19 cellular contexts compared by ENCODE assay signal in the genomic region with DNA sequence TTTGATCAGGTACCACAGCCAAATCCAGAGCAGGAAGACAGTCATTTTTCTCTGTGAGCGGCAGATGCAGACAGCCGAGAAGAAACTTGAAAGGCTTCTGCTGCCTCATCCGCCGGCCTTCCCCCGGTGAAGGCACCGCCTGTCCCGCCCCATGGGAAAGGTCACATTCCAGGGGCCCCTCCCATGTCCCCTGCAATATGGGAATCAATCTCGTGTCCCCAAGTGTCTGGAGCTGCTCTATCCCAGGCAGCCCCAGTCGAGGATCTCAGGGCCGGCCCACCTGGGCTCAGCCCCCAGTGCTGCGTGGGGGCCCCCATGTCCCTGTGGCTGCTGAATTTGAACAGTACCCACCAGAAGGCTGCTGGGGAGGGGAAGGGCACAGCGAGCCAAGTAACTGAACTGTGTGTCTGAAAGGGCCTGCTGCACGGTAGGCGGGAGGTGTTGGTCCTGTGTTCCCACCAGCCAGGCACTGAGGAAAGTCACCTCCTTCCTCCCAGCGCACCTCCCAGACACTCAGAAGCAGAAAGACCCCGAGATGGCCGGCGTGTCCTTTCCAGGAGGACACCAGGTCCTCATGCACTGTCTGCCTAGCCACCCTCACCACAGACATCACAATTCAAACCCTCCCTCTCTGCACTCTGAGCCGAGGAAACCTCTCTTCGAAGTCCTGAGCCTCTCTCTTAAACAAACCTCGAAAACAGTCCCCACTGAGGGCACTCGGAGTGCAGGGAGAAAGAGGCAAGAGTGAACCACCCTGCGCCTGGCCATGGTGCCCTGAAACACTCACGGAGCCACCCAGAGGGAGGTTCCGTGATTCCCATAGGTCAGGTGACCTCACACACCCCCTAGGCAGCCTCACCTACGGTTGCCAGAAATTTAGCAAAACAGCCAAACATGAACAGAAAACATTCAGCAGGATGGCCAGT.
DNase-seq lines count a peak whose midpoint lies in the region; ATAC-seq and TF ChIP-seq lines count a peak whose summit lies in the region.
"Had no signal": no experiment of that assay in that cellular context is flagged by ENCODE, and none has a peak within 500 bp of the region (broad histone marks: within the 10 kb centered on the region; RNA-seq: fewer than 3 reads in every experiment).

No MANE protein-coding gene starts in this region.

- in situ Hi-C loops in HAP-1 (cut with MboI; ENCODE audit: low sequenced_read_pairs): no loop called here

- POLR2A ChIA-PET in activated CD4-positive, alpha-beta T cell treated with anti-CD3 and anti-CD28 coated beads for 36 hours (lab: Charles Lee): no interaction called here

- H3K9ac ChIP-seq in DND-41 (ENCODE audit: low read depth, low read length) (no peak overlapping the region), Loucy (ENCODE audit: low read depth, low read length, poor library complexity, severe bottlenecking) (no peak overlapping the region), neural progenitor cell (no peak overlapping the region)

- no peak for DNase-seq in DND-41
- peak; percentile 47 for DNase-seq in islet precursor cell
- DNase-seq in neural progenitor cell (ENCODE audit: low spot score): no peak
- DNase-seq in HAP-1 (ENCODE audit: low spot score in 2 of 2): no peak
- DNase-seq in activated CD4-positive, alpha-beta T cell treated with anti-CD3 and anti-CD28 coated beads for 36 hours: no peak
- DNase-seq: CD4-positive, CD25-positive, alpha-beta regulatory T cell; Kasumi-1; MG63; NCI-H1694 treated with DMSO at 0.1 percent for 48 hours; NCI-H2081 treated with DMSO at 0.1 percent for 48 hours; NCI-H2171 treated with DMSO at 0.1 percent for 48 hours; NCI-H446; NCI-H526; SJCRH30 had no signal

- H3K9me3 ChIP-seq in DND-41 (ENCODE audit: insufficient read depth, low read length, severe bottlenecking): no peaks in the 10 kb centered on the region
- H3K9me3 ChIP-seq in Loucy (ENCODE audit: insufficient read depth, low read depth, low read length): peaks cover 2% of the 10 kb centered on the region; the same call in 1 of the 2 replicates
- no peaks in the 10 kb centered on the region for H3K9me3 ChIP-seq in neural progenitor cell (ENCODE audit: low read depth)
- H3K9me3 ChIP-seq in HAP-1: no peaks in the 10 kb centered on the region
- H3K9me3 ChIP-seq: MG63, Peyer's patch, SJCRH30 had no signal

- H2AFZ ChIP-seq in DND-41 (ENCODE audit: low read depth, low read length) (no peak overlapping the region), Loucy (ENCODE audit: low read length) (no peak overlapping the region), neural progenitor cell (replicated peaks) (peak overlapping the region; percentile 57)

- H3K4me1 ChIP-seq in DND-41 (ENCODE audit: insufficient read depth, low read length): peaks cover 9% of the 10 kb centered on the region
- H3K4me1 ChIP-seq in Loucy (ENCODE audit: insufficient read depth, low read length, poor library complexity, severe bottlenecking): peaks cover 7% of the 10 kb centered on the region
- peaks cover 6% of the 10 kb centered on the region for H3K4me1 ChIP-seq in neural progenitor cell
- peaks cover 5% of the 10 kb centered on the region; the same call in 1 of the 2 replicates for H3K4me1 ChIP-seq in HAP-1
- H3K4me1 ChIP-seq: Peyer's patch, SJCRH30 had no signal

- ATAC-seq in DND-41 (ENCODE audit: insufficient read depth, low read depth): peak; percentile 34; the same call in 1 of the 3 replicates
- ATAC-seq in GM21576 (IDR thresholded peaks at IDR 0.05; ENCODE audit: unreplicated experiment): no peak
- no peak for ATAC-seq in HG03139 (IDR thresholded peaks at IDR 0.05; ENCODE audit: unreplicated experiment)
- ATAC-seq in activated CD4-positive, alpha-beta T cell treated with anti-CD3 and anti-CD28 coated beads for 36 hours: no peak
- ATAC-seq: HCT116 had no signal

- H3K27ac ChIP-seq in DND-41 (ENCODE audit: low read length): no peak overlapping the region
- H3K27ac ChIP-seq in neural progenitor cell: no peak overlapping the region
- H3K27ac ChIP-seq: Peyer's patch, SJCRH30 had no signal

- H3K79me2 ChIP-seq in DND-41 (ENCODE audit: insufficient read depth, low read length) (no peaks in the 10 kb centered on the region), Loucy (ENCODE audit: insufficient read depth, low read length) (no peaks in the 10 kb centered on the region), neural progenitor cell (ENCODE audit: low read depth) (no peaks in the 10 kb centered on the region)

- no peaks in the 10 kb centered on the region for H3K27me3 ChIP-seq in DND-41 (ENCODE audit: insufficient read depth, low read length, poor library complexity)
- H3K27me3 ChIP-seq in Loucy (ENCODE audit: insufficient read depth, low read length, poor library complexity, severe bottlenecking): no peaks in the 10 kb centered on the region
- H3K27me3 ChIP-seq in neural progenitor cell: no peaks in the 10 kb centered on the region
- no peaks in the 10 kb centered on the region for H3K27me3 ChIP-seq in HAP-1 (ENCODE audit: low read depth)
- H3K27me3 ChIP-seq: MG63, Peyer's patch, SJCRH30 had no signal

- H3K4me1 Mint-ChIP-seq in neural progenitor cell: peaks cover 39% of the 10 kb centered on the region
- H3K4me1 Mint-ChIP-seq in activated CD4-positive, alpha-beta T cell treated with anti-CD3 and anti-CD28 coated beads for 36 hours: no peaks in the 10 kb centered on the region
- H3K4me1 Mint-ChIP-seq: CD4-positive, CD25-positive, alpha-beta regulatory T cell had no signal

- H4K20me1 ChIP-seq in DND-41 (ENCODE audit: insufficient read depth, low read length): no peaks in the 10 kb centered on the region
- no peaks in the 10 kb centered on the region for H4K20me1 ChIP-seq in Loucy (ENCODE audit: insufficient read depth, low read length, poor library complexity, severe bottlenecking)
- H4K20me1 ChIP-seq in neural progenitor cell (ENCODE audit: low read depth): no peaks in the 10 kb centered on the region

- H3F3A ChIP-seq in Loucy (ENCODE audit: low read depth): no peaks in the 10 kb centered on the region
- no peaks in the 10 kb centered on the region for H3F3A ChIP-seq in neural progenitor cell (ENCODE audit: low read depth)

- no peak for TF ChIP-seq CTCF in DND-41 (IDR thresholded peaks at IDR 0.05; ENCODE audit: borderline replicate concordance, extremely low read depth, low read length, poor library complexity, severe bottlenecking)
- TF ChIP-seq CTCF in Loucy (conservative IDR thresholded peaks at IDR 0.05; ENCODE audit: low read length): no peak
- TF ChIP-seq CTCF in neural progenitor cell (IDR thresholded peaks at IDR 0.05): no peak

- H3K36me3 ChIP-seq in DND-41 (ENCODE audit: insufficient read depth, low read length) (no peaks in the 10 kb centered on the region), Loucy (ENCODE audit: insufficient read depth, low read length) (no peaks in the 10 kb centered on the region), neural progenitor cell (no peaks in the 10 kb centered on the region), HAP-1 (replicated peaks) (no peaks in the 10 kb centered on the region)
- H3K36me3 ChIP-seq: MG63, Peyer's patch, SJCRH30 had no signal

- H3K4me3 ChIP-seq in DND-41 (ENCODE audit: low read depth in 1 of 2, low read length in 2 of 2) (no peak overlapping the region), Loucy (ENCODE audit: low read length, poor library complexity, severe bottlenecking) (no peak overlapping the region), neural progenitor cell (no peak overlapping the region), HAP-1 (no peak overlapping the region)
- H3K4me3 ChIP-seq: MG63, Peyer's patch, SJCRH30 had no signal

- H3K36me3 Mint-ChIP-seq in neural progenitor cell: no peaks in the 10 kb centered on the region
- H3K36me3 Mint-ChIP-seq in activated CD4-positive, alpha-beta T cell treated with anti-CD3 and anti-CD28 coated beads for 36 hours (ENCODE audit: low read depth): no peaks in the 10 kb centered on the region
- H3K36me3 Mint-ChIP-seq: CD4-positive, CD25-positive, alpha-beta regulatory T cell had no signal

- peak overlapping the region; percentile 67 for H3K27ac Mint-ChIP-seq in neural progenitor cell
- no peak overlapping the region for H3K27ac Mint-ChIP-seq in activated CD4-positive, alpha-beta T cell treated with anti-CD3 and anti-CD28 coated beads for 36 hours
- H3K27ac Mint-ChIP-seq: CD4-positive, CD25-positive, alpha-beta regulatory T cell had no signal

- CTCF ChIA-PET in activated CD4-positive, alpha-beta T cell treated with anti-CD3 and anti-CD28 coated beads for 36 hours (lab: Charles Lee): no interaction called here

- H3K4me2 ChIP-seq in DND-41 (ENCODE audit: insufficient read depth, low read length): no peak overlapping the region
- H3K4me2 ChIP-seq in Loucy (ENCODE audit: low read depth, low read length, poor library complexity, severe bottlenecking): peak overlapping the region; percentile 14
- H3K4me2 ChIP-seq in neural progenitor cell: no peak overlapping the region

- H3K9me2 ChIP-seq in Loucy (replicated peaks; ENCODE audit: low read depth, low read length): no peaks in the 10 kb centered on the region

- no peak overlapping the region for H3K4me3 Mint-ChIP-seq in neural progenitor cell
- H3K4me3 Mint-ChIP-seq in activated CD4-positive, alpha-beta T cell treated with anti-CD3 and anti-CD28 coated beads for 36 hours: no peak overlapping the region
- H3K4me3 Mint-ChIP-seq: CD4-positive, CD25-positive, alpha-beta regulatory T cell had no signal

- intact Hi-C loops in activated CD4-positive, alpha-beta T cell treated with anti-CD3 and anti-CD28 coated beads for 36 hours (cut with DNase I, micrococcal nuclease): no loop called here

- peaks cover 7% of the 10 kb centered on the region for H3K27me3 Mint-ChIP-seq in neural progenitor cell (ENCODE audit: insufficient read depth, low read depth)
- no peaks in the 10 kb centered on the region for H3K27me3 Mint-ChIP-seq in activated CD4-positive, alpha-beta T cell treated with anti-CD3 and anti-CD28 coated beads for 36 hours
- H3K27me3 Mint-ChIP-seq: CD4-positive, CD25-positive, alpha-beta regulatory T cell had no signal

- H3K9me3 Mint-ChIP-seq in neural progenitor cell: peaks cover 11% of the 10 kb centered on the region
- peaks cover 3% of the 10 kb centered on the region for H3K9me3 Mint-ChIP-seq in activated CD4-positive, alpha-beta T cell treated with anti-CD3 and anti-CD28 coated beads for 36 hours (ENCODE audit: low read depth)
